ENCODE assay signal across 8 cellular contexts in genomic region chrX:53481816-53482485, GRCh38. TPM values are rescaled to one million over a fixed set of nuclear protein-coding genes. Genes with fewer than 3 reads are reported as not detected.
DNase-seq lines count a peak whose midpoint lies in the region; ATAC-seq and TF ChIP-seq lines count a peak whose summit lies in the region.

No MANE protein-coding gene starts in this region.

- no peak for TF ChIP-seq POLR2A in Peyer's patch (IDR thresholded peaks at IDR 0.05)
- no peak for TF ChIP-seq POLR2A in prostate gland (IDR thresholded peaks at IDR 0.05)

- H3K36me3 ChIP-seq in Peyer's patch: no peaks in the 10 kb centered on the region
- H3K36me3 ChIP-seq in prostate gland: no peaks in the 10 kb centered on the region

- H3K27me3 Mint-ChIP-seq in activated T-helper 1 cell treated with anti-CD3 and anti-CD28 coated beads, Interleukin-12 subunit alpha, Interleukin-12 subunit beta, Interleukin-2, Interleukin-4 antibody, amounts not matched to agents 30 ng/mL and 10 ng/mL and 1 ng/mL, durations not matched to agents 14 hours and 24 hours and 36 hours (ENCODE audit: insufficient read depth): peaks cover 9% of the 10 kb centered on the region

- in situ Hi-C loops in KBM-7 (cut with MboI; ENCODE audit: low pct_unique_long_range_greater_than_20kb, low sequenced_read_pairs): no loop called here

- H3K36me3 Mint-ChIP-seq in activated T-helper 1 cell treated with anti-CD3 and anti-CD28 coated beads, Interleukin-12 subunit alpha, Interleukin-12 subunit beta, Interleukin-2, Interleukin-4 antibody, amounts not matched to agents 30 ng/mL and 10 ng/mL and 1 ng/mL, durations not matched to agents 14 hours and 24 hours and 36 hours (ENCODE audit: low read depth): no peaks in the 10 kb centered on the region

- H3K9me3 ChIP-seq in Peyer's patch: no peaks in the 10 kb centered on the region
- H3K9me3 ChIP-seq in prostate gland: no peaks in the 10 kb centered on the region

- ATAC-seq in foreskin keratinocyte: peak; percentile 68
- ATAC-seq in GM21619 (IDR thresholded peaks at IDR 0.05; ENCODE audit: unreplicated experiment): no peak
- no peak for ATAC-seq in omental fat pad (ENCODE audit: low FRiP score)

- no peak overlapping the region for H3K27ac Mint-ChIP-seq in activated T-helper 1 cell treated with anti-CD3 and anti-CD28 coated beads, Interleukin-12 subunit alpha, Interleukin-12 subunit beta, Interleukin-2, Interleukin-4 antibody, amounts not matched to agents 30 ng/mL and 10 ng/mL and 1 ng/mL, durations not matched to agents 14 hours and 24 hours and 36 hours

- intact Hi-C loops in activated T-helper 1 cell treated with anti-CD3 and anti-CD28 coated beads, Interleukin-12 subunit alpha, Interleukin-12 subunit beta, Interleukin-2, Interleukin-4 antibody, amounts not matched to agents 30 ng/mL and 10 ng/mL and 1 ng/mL, durations not matched to agents 14 hours and 24 hours and 36 hours (cut with micrococcal nuclease): loop anchor here (1.0 kb wide), 3 partner anchors 36 to 169 kb away; no protein-coding TSS in a partner anchor
- intact Hi-C loops in prostate gland (cut with DNase I): no loop called here

- H3K4me3 Mint-ChIP-seq in activated T-helper 1 cell treated with anti-CD3 and anti-CD28 coated beads, Interleukin-12 subunit alpha, Interleukin-12 subunit beta, Interleukin-2, Interleukin-4 antibody, amounts not matched to agents 30 ng/mL and 10 ng/mL and 1 ng/mL, durations not matched to agents 14 hours and 24 hours and 36 hours: no peak overlapping the region

- H3K27me3 ChIP-seq in Peyer's patch: no peaks in the 10 kb centered on the region
- no peaks in the 10 kb centered on the region for H3K27me3 ChIP-seq in foreskin keratinocyte
- no peaks in the 10 kb centered on the region for H3K27me3 ChIP-seq in prostate gland (replicated peaks; ENCODE audit: insufficient read depth)

- DNase-seq in DMS114 treated with DMSO at 0.1 percent for 48 hours (lab: John Stamatoyannopoulos, UW; ENCODE audit: unreplicated experiment) (peak; percentile 2), KBM-7 (peak; percentile 76), Peyer's patch (peak; percentile 43 to 78 (median 43)), foreskin keratinocyte (peak; percentile 15 to 61), prostate gland (ENCODE audit: low spot score) (peak; percentile 48), omental fat pad (ENCODE audit: low spot score) (no peak)
- peak; percentile 20 for DNase-seq in activated T-helper 1 cell treated with anti-CD3 and anti-CD28 coated beads, Interleukin-12 subunit alpha, Interleukin-12 subunit beta, Interleukin-2, Interleukin-4 antibody, amounts not matched to agents 30 ng/mL and 10 ng/mL and 1 ng/mL, durations not matched to agents 14 hours and 24 hours and 36 hours (ENCODE audit: low spot score)

- TF ChIP-seq CTCF in Peyer's patch (IDR thresholded peaks at IDR 0.05): peak in 5 of 6 experiments; percentile 33 to 59 (median 51)
- peak; percentile 70 for TF ChIP-seq CTCF in foreskin keratinocyte (conservative IDR thresholded peaks at IDR 0.05)
- peak in 2 of 4 experiments; percentile 18 to 52 for TF ChIP-seq CTCF in prostate gland (IDR thresholded peaks at IDR 0.05)
- TF ChIP-seq CTCF in omental fat pad (IDR thresholded peaks at IDR 0.05): no peak

- WGBS in prostate gland: 8% methylated on average over 3 of the region's 3 CpGs

- H3K9me3 Mint-ChIP-seq in activated T-helper 1 cell treated with anti-CD3 and anti-CD28 coated beads, Interleukin-12 subunit alpha, Interleukin-12 subunit beta, Interleukin-2, Interleukin-4 antibody, amounts not matched to agents 30 ng/mL and 10 ng/mL and 1 ng/mL, durations not matched to agents 14 hours and 24 hours and 36 hours: no peaks in the 10 kb centered on the region

- H3K4me1 ChIP-seq in Peyer's patch (no peaks in the 10 kb centered on the region), foreskin keratinocyte (peaks cover 1% of the 10 kb centered on the region), prostate gland (replicated peaks) (no peaks in the 10 kb centered on the region)

- no peaks in the 10 kb centered on the region for H3K4me1 Mint-ChIP-seq in activated T-helper 1 cell treated with anti-CD3 and anti-CD28 coated beads, Interleukin-12 subunit alpha, Interleukin-12 subunit beta, Interleukin-2, Interleukin-4 antibody, amounts not matched to agents 30 ng/mL and 10 ng/mL and 1 ng/mL, durations not matched to agents 14 hours and 24 hours and 36 hours (ENCODE audit: low read depth)

- H3K27ac ChIP-seq in Peyer's patch: no peak overlapping the region
- H3K27ac ChIP-seq in foreskin keratinocyte: no peak overlapping the region
- no peak overlapping the region for H3K27ac ChIP-seq in prostate gland

- H3K4me3 ChIP-seq in Peyer's patch (no peak overlapping the region), prostate gland (no peak overlapping the region)

RNA-seq across cellular contexts. Expression of gene HSD17B10, which starts 47.8 kb away (rescaled TPM):
- 10 to 100 TPM; 34.7 to 63.5 (median 44.4) TPM for total RNA-seq in Peyer's patch
- total RNA-seq in activated T-helper 1 cell treated with anti-CD3 and anti-CD28 coated beads, Interleukin-12 subunit alpha, Interleukin-12 subunit beta, Interleukin-2, Interleukin-4 antibody, amounts not matched to agents 30 ng/mL and 10 ng/mL and 1 ng/mL, durations not matched to agents 14 hours and 24 hours and 36 hours: 158 and 161 TPM in 2 replicates
- total RNA-seq in foreskin keratinocyte: 111 and 113 TPM in 2 replicates
- 161 and 172 TPM in 2 replicates for polyA plus RNA-seq in foreskin keratinocyte
- 10 to 100 TPM; 70.6 to 83.4 TPM for total RNA-seq in prostate gland
- total RNA-seq in omental fat pad: 10 to 100 TPM; 69.7 to 92.0 (median 80.7) TPM

RNA-seq across cellular contexts. Expression of gene RIBC1, which starts 59.3 kb away (rescaled TPM):
- total RNA-seq in Peyer's patch (1 to 10 TPM in 1 of 4 donors, not detected in 3; 1.0 TPM), foreskin keratinocyte (0.35 and 0.58 TPM in 2 replicates), prostate gland (1 to 10 TPM; 3.0 to 5.4 TPM), omental fat pad (1 to 10 TPM in 1 of 4 donors, under 1 TPM in 2, not detected in 1; 0.38 to 1.9 (median 0.74) TPM)
- total RNA-seq in activated T-helper 1 cell treated with anti-CD3 and anti-CD28 coated beads, Interleukin-12 subunit alpha, Interleukin-12 subunit beta, Interleukin-2, Interleukin-4 antibody, amounts not matched to agents 30 ng/mL and 10 ng/mL and 1 ng/mL, durations not matched to agents 14 hours and 24 hours and 36 hours: 0.64 and 0.75 TPM in 2 replicates
- polyA plus RNA-seq in foreskin keratinocyte: 0.56 and 0.61 TPM in 2 replicates

RNA-seq across cellular contexts. Expression of gene SMC1A, which starts 59.5 kb away (rescaled TPM):
- 100 to 1,000 TPM in 1 of 4 donors, 10 to 100 TPM in 3; 35.5 to 119 (median 39.7) TPM for total RNA-seq in Peyer's patch
- total RNA-seq in activated T-helper 1 cell treated with anti-CD3 and anti-CD28 coated beads, Interleukin-12 subunit alpha, Interleukin-12 subunit beta, Interleukin-2, Interleukin-4 antibody, amounts not matched to agents 30 ng/mL and 10 ng/mL and 1 ng/mL, durations not matched to agents 14 hours and 24 hours and 36 hours: 122 and 138 TPM in 2 replicates
- total RNA-seq in foreskin keratinocyte: 53.8 and 69.8 TPM in 2 replicates
- polyA plus RNA-seq in foreskin keratinocyte: 8.5 and 11.4 TPM in 2 replicates
- total RNA-seq in prostate gland: 10 to 100 TPM; 31.1 to 35.4 TPM
- 10 to 100 TPM; 29.1 to 38.1 (median 29.7) TPM for total RNA-seq in omental fat pad

Comparison
In these comparisons a context has a peak if more than half of its experiments do, and no peak if none do; other contexts are left out.
1. CTCF ChIP-seq: peak in Peyer's patch (5 of 6) and foreskin keratinocyte (single experiment); none in omental fat pad (0 of 3).